ENCODE assay signal across 14 cellular contexts in genomic region chrX:23766650-23767551, GRCh38. TPM values are rescaled to one million over a fixed set of nuclear protein-coding genes. Genes with fewer than 3 reads are reported as not detected.
DNase-seq lines count a peak whose midpoint lies in the region; ATAC-seq and TF ChIP-seq lines count a peak whose summit lies in the region.
"Had no signal": no experiment of that assay in that cellular context is flagged by ENCODE, and none has a peak within 500 bp of the region (broad histone marks: within the 10 kb centered on the region; RNA-seq: fewer than 3 reads in every experiment).

No MANE protein-coding gene starts in this region.

- TF ChIP-seq POLR2A in breast epithelium (IDR thresholded peaks at IDR 0.05) (no peak), transverse colon (IDR thresholded peaks at IDR 0.05) (no peak)

- in situ Hi-C loops in mammary epithelial cell (cut with MboI; ENCODE audit: low sequenced_read_pairs in 2 of 2): no loop called here
- in situ Hi-C loops in transverse colon (cut with MboI; ENCODE audit: low pct_ligation_motif_present in 1 of 4, low pct_unique_long_range_greater_than_20kb in 1 of 4, low sequenced_read_pairs in 3 of 4): loop anchor here in 1 of 4 donors (25.0 kb wide), 1 partner anchor 145 kb away; the partner anchor contains the start of genes APOO and CXorf58

- POLR2A ChIA-PET in A673 (lab: Charles Lee; ENCODE audit: low non-redundant PET): no interaction called here

- H3K4me2 ChIP-seq in mammary epithelial cell (ENCODE audit: insufficient read depth, low read depth, low read length): no peak overlapping the region
- H3K4me2 ChIP-seq: BLaER1 treated with 17β-estradiol and CSF1 and Interleukin-3, amounts not matched to agents 10 nM and 100 nM had no signal

- no peaks in the 10 kb centered on the region for H3K27me3 Mint-ChIP-seq in IgD-negative memory B cell

- no peak overlapping the region for H2AFZ ChIP-seq in mammary epithelial cell (ENCODE audit: low read depth, low read length)

- H3K4me1 ChIP-seq in breast epithelium (no peaks in the 10 kb centered on the region), mammary epithelial cell (ENCODE audit: insufficient read depth, low read length) (no peaks in the 10 kb centered on the region), transverse colon (no peaks in the 10 kb centered on the region), A673 (ENCODE audit: insufficient read depth, low read length, poor library complexity, severe bottlenecking) (no peaks in the 10 kb centered on the region)
- H3K4me1 ChIP-seq: uterus had no signal

- H4K20me1 ChIP-seq in mammary epithelial cell (ENCODE audit: insufficient read depth, low read length): no peaks in the 10 kb centered on the region
- H4K20me1 ChIP-seq: BLaER1 treated with 17β-estradiol and CSF1 and Interleukin-3, amounts not matched to agents 10 nM and 100 nM had no signal

- no peak overlapping the region for H3K9ac ChIP-seq in mammary epithelial cell (ENCODE audit: insufficient read depth, low read length)
- H3K9ac ChIP-seq: BLaER1 treated with 17β-estradiol and CSF1 and Interleukin-3, amounts not matched to agents 10 nM and 100 nM had no signal

- peaks cover 0 to 3% (median 0%) of the 10 kb centered on the region in 3 donors for H3K9me3 Mint-ChIP-seq in IgD-negative memory B cell

- peaks cover 0 to 5% (median 0%) of the 10 kb centered on the region in 3 donors for H3K4me1 Mint-ChIP-seq in IgD-negative memory B cell

- intact Hi-C loops in breast epithelium (cut with DNase I; ENCODE audit: low total_unique reads) (no loop called here), mammary epithelial cell (cut with micrococcal nuclease) (no loop called here), transverse colon (cut with DNase I; ENCODE audit: low total_unique reads) (no loop called here), A673 (cut with micrococcal nuclease; ENCODE audit: unreplicated experiment) (no loop called here)

- H3K9me3 ChIP-seq in breast epithelium: peaks cover 0 to 10% of the 10 kb centered on the region in 2 donors
- no peaks in the 10 kb centered on the region for H3K9me3 ChIP-seq in mammary epithelial cell (replicated peaks; ENCODE audit: insufficient read depth, low read length)
- no peaks in the 10 kb centered on the region for H3K9me3 ChIP-seq in transverse colon
- H3K9me3 ChIP-seq in A673 (ENCODE audit: low read depth, low read length, poor library complexity, severe bottlenecking): no peaks in the 10 kb centered on the region
- H3K9me3 ChIP-seq: uterus had no signal

- H3K36me3 ChIP-seq in breast epithelium (no peaks in the 10 kb centered on the region), mammary epithelial cell (ENCODE audit: insufficient read depth, low read length) (no peaks in the 10 kb centered on the region), transverse colon (no peaks in the 10 kb centered on the region), A673 (ENCODE audit: insufficient read depth, low read length, poor library complexity, severe bottlenecking) (no peaks in the 10 kb centered on the region)
- H3K36me3 ChIP-seq: uterus had no signal

- TF ChIP-seq CTCF in breast epithelium (IDR thresholded peaks at IDR 0.05): no peak
- no peak for TF ChIP-seq CTCF in mammary epithelial cell (conservative IDR thresholded peaks at IDR 0.05 in 1 of 2, IDR thresholded peaks at IDR 0.05 in 1 of 2; ENCODE audit: extremely low read depth in 1 of 2, insufficient read depth in 1 of 2, low read depth in 1 of 2, low read length in 2 of 2)
- TF ChIP-seq CTCF in epithelial cell of proximal tubule (conservative IDR thresholded peaks at IDR 0.05; ENCODE audit: low read depth, low read length): no peak
- TF ChIP-seq CTCF in transverse colon (IDR thresholded peaks at IDR 0.05): no peak
- TF ChIP-seq CTCF in A673 (conservative IDR thresholded peaks at IDR 0.05; ENCODE audit: low read depth, low read length): no peak

- 70% methylated on average over 9 of the region's 28 CpGs for WGBS in mammary epithelial cell (ENCODE audit: low coverage, missing lambda C conversion rate)
- WGBS in transverse colon (ENCODE audit: low coverage in 1 of 2), 2 donors: 51% methylated on average over 15 of the region's 28 CpGs; no CpG with 5 or more reads in 1 of the 2 donors

- peak overlapping the region in 2 of 3 donors; percentile 33 to 85 for H3K27ac Mint-ChIP-seq in IgD-negative memory B cell

- BruUV-seq in mammary epithelial cell (replicated peaks; lab: Mats Ljungman, UMichigan) (no TSS peak), A673 (replicated peaks; lab: Mats Ljungman, UMichigan) (no TSS peak)

- H3K4me3 ChIP-seq in breast epithelium (peak overlapping the region in 2 of 3 donors; percentile 12 to 44), mammary epithelial cell (replicated peaks in 1 of 3; ENCODE audit: insufficient read depth in 1 of 3, low read depth in 2 of 3, low read length in 3 of 3) (no peak overlapping the region), epithelial cell of proximal tubule (ENCODE audit: low read depth, low read length) (peak overlapping the region; percentile 42), transverse colon (peak overlapping the region in 2 of 4 donors; percentile 6 to 11), A673 (ENCODE audit: low read depth, low read length, poor library complexity, severe bottlenecking) (no peak overlapping the region)
- H3K4me3 ChIP-seq: BLaER1 treated with 17β-estradiol and CSF1 and Interleukin-3, amounts not matched to agents 10 nM and 100 nM; lung; uterus had no signal

- H3K79me2 ChIP-seq in mammary epithelial cell (ENCODE audit: insufficient read depth, low read length): no peaks in the 10 kb centered on the region

- peak overlapping the region; percentile 50 to 95 (median 76) for H3K4me3 Mint-ChIP-seq in IgD-negative memory B cell

- H3K27ac ChIP-seq in breast epithelium (peak overlapping the region in 1 of 2 donors; percentile 38), mammary epithelial cell (ENCODE audit: insufficient read depth, low read depth, low read length) (no peak overlapping the region), transverse colon (peak overlapping the region in 2 of 4 donors; percentile 11 to 72), A673 (ENCODE audit: low read depth, low read length, poor library complexity, severe bottlenecking) (no peak overlapping the region)
- H3K27ac ChIP-seq: BLaER1 treated with 17β-estradiol and CSF1 and Interleukin-3, amounts not matched to agents 10 nM and 100 nM; uterus had no signal

- dilution Hi-C loops in mammary epithelial cell (cut with HindIII; ENCODE audit: low sequenced_read_pairs): no loop called here

- ATAC-seq in GM19455 (IDR thresholded peaks at IDR 0.05; ENCODE audit: unreplicated experiment): no peak
- ATAC-seq in GM18861 (IDR thresholded peaks at IDR 0.05; ENCODE audit: unreplicated experiment): no peak

- H3K36me3 Mint-ChIP-seq in IgD-negative memory B cell: no peaks in the 10 kb centered on the region

- DNase-seq in breast epithelium (ENCODE audit: low spot score in 2 of 2) (no peak), mammary epithelial cell (no peak), epithelial cell of proximal tubule (ENCODE audit: low read depth) (no peak), transverse colon (peak; percentile 17), A673 (ENCODE audit: low spot score) (no peak)
- DNase-seq: activated gamma-delta T cell treated with Interleukin-2 at 50 U/mL for 16 hours; NK-92 treated with Interleukin-12 subunit alpha and Interleukin-12 subunit beta, amount 100 ng/mL, for 24 hours; retina; uterus had no signal

- no peak for TF ChIP-seq EP300 in transverse colon (IDR thresholded peaks at IDR 0.05; ENCODE audit: low read depth)

- H3K27me3 ChIP-seq in breast epithelium (peaks cover 0 to 10% of the 10 kb centered on the region in 2 donors), mammary epithelial cell (ENCODE audit: insufficient read depth, low read length) (no peaks in the 10 kb centered on the region), transverse colon (no peaks in the 10 kb centered on the region), A673 (replicated peaks; ENCODE audit: insufficient read depth, low read depth, low read length, poor library complexity) (no peaks in the 10 kb centered on the region)
- H3K27me3 ChIP-seq: BLaER1 treated with 17β-estradiol and CSF1 and Interleukin-3, amounts not matched to agents 10 nM and 100 nM; uterus had no signal

- CTCF ChIA-PET in mammary epithelial cell (lab: Charles Lee; ENCODE audit: low non-redundant PET): no interaction called here
- CTCF ChIA-PET in A673 (lab: Charles Lee): no interaction called here

RNA-seq across cellular contexts. Expression of gene SAT1, which starts 16.1 kb away (rescaled TPM):
- total RNA-seq in breast epithelium (1,000 to 10,000 TPM in 2 of 3 donors, 100 to 1,000 TPM in 1; 980 to 1,359 (median 1,246) TPM), mammary epithelial cell (100 to 1,000 TPM; 453 to 593 TPM), epithelial cell of proximal tubule (191 and 1,141 TPM in 2 replicates), transverse colon (1,000 to 10,000 TPM in 1 of 4 donors, 100 to 1,000 TPM in 3; 313 to 1,184 (median 689) TPM), A673 (2021) (21.6 and 27.4 TPM in 2 replicates)
- polyA plus RNA-seq in mammary epithelial cell (296 TPM), IgD-negative memory B cell (206 TPM)
- polyA minus RNA-seq in mammary epithelial cell: 156 TPM

RNA-seq across cellular contexts. Expression of gene ACOT9, which starts 23.8 kb away (rescaled TPM):
- 10 to 100 TPM; 38.7 to 42.3 (median 41.0) TPM for total RNA-seq in breast epithelium
- total RNA-seq in mammary epithelial cell: 10 to 100 TPM; 57.8 to 74.1 TPM
- polyA plus RNA-seq in mammary epithelial cell: 45.4 TPM
- 50.8 TPM for polyA minus RNA-seq in mammary epithelial cell
- 18.2 TPM for polyA plus RNA-seq in IgD-negative memory B cell
- total RNA-seq in epithelial cell of proximal tubule: 56.3 and 59.0 TPM in 2 replicates
- total RNA-seq in transverse colon: 10 to 100 TPM; 21.4 to 72.2 (median 27.5) TPM
- 33.6 and 35.4 TPM in 2 replicates for total RNA-seq in A673 (2021)

Comparison
In these comparisons a context has a peak if more than half of its experiments do, and no peak if none do; other contexts are left out.
1. H3K4me3 ChIP-seq: peak in breast epithelium (2 of 3) and epithelial cell of proximal tubule (single experiment); none in mammary epithelial cell (0 of 3) and A673 (single experiment).